In the genomic region with DNA sequence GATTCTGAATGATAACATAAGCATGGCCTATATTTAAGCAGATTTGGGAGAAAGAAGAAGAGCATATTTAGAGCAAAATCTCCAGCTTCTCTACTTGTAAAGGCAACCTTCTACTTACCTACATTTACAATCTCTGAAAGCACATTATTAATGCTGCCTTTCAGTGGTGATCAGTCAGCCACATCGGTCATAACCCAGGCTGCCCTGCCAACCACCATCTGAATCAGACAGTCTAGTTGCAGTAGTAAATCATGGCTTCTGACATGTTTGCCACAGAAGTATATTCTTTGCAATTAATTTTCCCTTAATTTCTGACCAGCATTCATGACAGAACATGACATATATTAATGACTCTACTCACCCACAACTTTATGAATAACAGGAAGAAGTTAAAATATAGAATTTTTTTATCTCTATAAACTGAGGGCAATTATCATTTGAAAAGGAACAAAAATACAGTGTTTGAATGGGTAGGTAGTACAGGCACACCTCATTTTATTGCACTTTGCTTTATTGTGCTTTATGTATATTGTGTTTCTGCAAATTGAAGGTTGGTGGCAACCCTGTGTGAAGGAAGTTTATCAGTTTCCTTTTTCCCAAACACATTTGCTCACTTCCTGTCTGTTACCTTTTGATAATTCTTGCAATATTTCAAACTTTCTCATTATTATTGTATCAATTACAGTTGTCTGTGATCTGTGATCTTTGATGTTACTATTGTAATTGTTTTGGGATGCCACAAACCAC, we compare ENCODE assay signal across 17 cellular contexts.
DNase-seq lines count a peak whose midpoint lies in the region; ATAC-seq and TF ChIP-seq lines count a peak whose summit lies in the region.
"Had no signal": no experiment of that assay in that cellular context is flagged by ENCODE, and none has a peak within 500 bp of the region (broad histone marks: within the 10 kb centered on the region; RNA-seq: fewer than 3 reads in every experiment).

No MANE protein-coding gene starts in this region.

- H3K4me1 Mint-ChIP-seq in chondrocyte (ENCODE audit: low read depth), result no peaks in the 10 kb centered on the region
- H3K4me1 Mint-ChIP-seq: activated B cell treated with CpG ODN at 0.5 μM for 24 hours had no signal

- peaks cover 19% of the 10 kb centered on the region for H3K27me3 Mint-ChIP-seq in chondrocyte (ENCODE audit: low read depth)
- H3K27me3 Mint-ChIP-seq: activated B cell treated with CpG ODN at 0.5 μM for 24 hours had no signal

- no peaks in the 10 kb centered on the region for H3F3A ChIP-seq in GM23248 (ENCODE audit: insufficient read depth)

- TF ChIP-seq CTCF in DND-41 (IDR thresholded peaks at IDR 0.05; ENCODE audit: borderline replicate concordance, extremely low read depth, low read length, poor library complexity, severe bottlenecking), result no peak
- TF ChIP-seq CTCF in chondrocyte (IDR thresholded peaks at IDR 0.05), result no peak

- no peak for DNase-seq in DND-41
- DNase-seq in NCI-H1417 treated with DMSO at 0.1 percent for 48 hours (lab: John Stamatoyannopoulos, UW), result peak; percentile 37
- DNase-seq in astrocyte of the hippocampus (ENCODE audit: low read depth, low spot score), result peak; percentile 24
- peak in 1 of 2 donors; percentile 27 for DNase-seq in left colon
- no peak for DNase-seq in GM23248
- no peak for DNase-seq in chondrocyte (ENCODE audit: low spot score)
- DNase-seq in effector memory CD4-positive, alpha-beta T cell, result no peak
- DNase-seq: activated B cell treated with CpG ODN at 0.5 μM for 24 hours; activated CD8-positive, alpha-beta memory T cell treated with anti-CD3 and anti-CD28 coated beads for 24 hours; caudate nucleus; COR-L47; foreskin fibroblast; left ventricle myocardium superior; right lobe of liver; T-helper 1 cell had no signal

- no peaks in the 10 kb centered on the region for H3K79me2 ChIP-seq in DND-41 (ENCODE audit: insufficient read depth, low read length)
- no peaks in the 10 kb centered on the region for H3K79me2 ChIP-seq in GM23248 (ENCODE audit: insufficient read depth)

- H3K9me3 Mint-ChIP-seq in chondrocyte (ENCODE audit: low read depth), result peaks cover 12% of the 10 kb centered on the region
- H3K9me3 Mint-ChIP-seq: activated B cell treated with CpG ODN at 0.5 μM for 24 hours had no signal

- H3K36me3 ChIP-seq in DND-41 (ENCODE audit: insufficient read depth, low read length), result no peaks in the 10 kb centered on the region
- H3K36me3 ChIP-seq in GM23248 (ENCODE audit: low read depth), result no peaks in the 10 kb centered on the region
- H3K36me3 ChIP-seq in effector memory CD4-positive, alpha-beta T cell (ENCODE audit: control insufficient read depth, insufficient read depth, low read length), result no peaks in the 10 kb centered on the region
- H3K36me3 ChIP-seq: right lobe of liver, vagina had no signal

- no peak overlapping the region for H3K9ac ChIP-seq in DND-41 (ENCODE audit: low read depth, low read length)
- H3K9ac ChIP-seq in GM23248, result no peak overlapping the region

- H3K27me3 ChIP-seq in DND-41 (ENCODE audit: insufficient read depth, low read length, poor library complexity), result no peaks in the 10 kb centered on the region
- H3K27me3 ChIP-seq in GM23248 (replicated peaks; ENCODE audit: insufficient read depth), result no peaks in the 10 kb centered on the region
- no peaks in the 10 kb centered on the region for H3K27me3 ChIP-seq in effector memory CD4-positive, alpha-beta T cell (replicated peaks; ENCODE audit: control insufficient read depth, insufficient read depth, low read length, poor library complexity, severe bottlenecking)
- H3K27me3 ChIP-seq: right lobe of liver, vagina had no signal

- WGBS in GM23248 (ENCODE audit: low coverage in 1 of 2, low lambda C conversion rate in 2 of 2, missing lambda C conversion rate in 2 of 2), 2 experiments, result 19 to 26% methylated on average over 1 of the region's 1 CpG

- no peak overlapping the region for H3K4me3 ChIP-seq in DND-41 (ENCODE audit: low read depth in 1 of 2, low read length in 2 of 2)
- H3K4me3 ChIP-seq in GM23248, result no peak overlapping the region
- H3K4me3 ChIP-seq in effector memory CD4-positive, alpha-beta T cell (ENCODE audit: insufficient read depth, low read depth, low read length, poor library complexity, severe bottlenecking), result no peak overlapping the region
- H3K4me3 ChIP-seq: right lobe of liver, vagina had no signal

- no peaks in the 10 kb centered on the region for H4K20me1 ChIP-seq in DND-41 (ENCODE audit: insufficient read depth, low read length)
- no peaks in the 10 kb centered on the region for H4K20me1 ChIP-seq in GM23248 (ENCODE audit: insufficient read depth)

- no peak overlapping the region for H3K27ac Mint-ChIP-seq in chondrocyte (ENCODE audit: unreplicated experiment)
- H3K27ac Mint-ChIP-seq: activated B cell treated with CpG ODN at 0.5 μM for 24 hours had no signal

- ATAC-seq in DND-41 (ENCODE audit: insufficient read depth, low read depth) (no peak), left colon (peak; percentile 97), GM18868 (IDR thresholded peaks at IDR 0.05; ENCODE audit: unreplicated experiment) (no peak)
- ATAC-seq: left ventricle myocardium superior, right lobe of liver had no signal

- peaks cover 60% of the 10 kb centered on the region for H3K4me1 ChIP-seq in DND-41 (ENCODE audit: insufficient read depth, low read length)
- no peaks in the 10 kb centered on the region for H3K4me1 ChIP-seq in GM23248 (ENCODE audit: insufficient read depth)
- H3K4me1 ChIP-seq in effector memory CD4-positive, alpha-beta T cell (ENCODE audit: control insufficient read depth, insufficient read depth, low read length, poor library complexity, severe bottlenecking), result peaks cover 5% of the 10 kb centered on the region
- H3K4me1 ChIP-seq: right lobe of liver, vagina had no signal

- H3K9me2 ChIP-seq in GM23248 (ENCODE audit: insufficient read depth), result no peaks in the 10 kb centered on the region

- in situ Hi-C loops in GM23248 (cut with MboI), result no loop called here

- H3K9me3 ChIP-seq in DND-41 (ENCODE audit: insufficient read depth, low read length, severe bottlenecking), result no peaks in the 10 kb centered on the region
- no peaks in the 10 kb centered on the region for H3K9me3 ChIP-seq in GM23248 (ENCODE audit: low read depth)
- no peaks in the 10 kb centered on the region for H3K9me3 ChIP-seq in effector memory CD4-positive, alpha-beta T cell (ENCODE audit: control insufficient read depth, low read length)
- H3K9me3 ChIP-seq: right lobe of liver, vagina had no signal

- intact Hi-C loops in left colon (cut with DNase I, micrococcal nuclease), result no loop called here

- H3K27ac ChIP-seq in DND-41 (ENCODE audit: low read length) (peak overlapping the region; percentile 51; the same call in 1 of the 2 replicates), GM23248 (no peak overlapping the region)
- no peak overlapping the region for H3K27ac ChIP-seq in effector memory CD4-positive, alpha-beta T cell (ENCODE audit: insufficient read depth, low read length, poor library complexity, severe bottlenecking)
- H3K27ac ChIP-seq: right lobe of liver, vagina had no signal

- H2AFZ ChIP-seq in DND-41 (ENCODE audit: low read depth, low read length) (peak overlapping the region; percentile 22; the same call in 1 of the 2 replicates), GM23248 (no peak overlapping the region)

- H3K4me2 ChIP-seq in DND-41 (ENCODE audit: insufficient read depth, low read length) (no peak overlapping the region), GM23248 (ENCODE audit: unreplicated experiment) (no peak overlapping the region)

- no peaks in the 10 kb centered on the region for H3K36me3 Mint-ChIP-seq in chondrocyte (ENCODE audit: low read depth)

- no peak overlapping the region for H3K4me3 Mint-ChIP-seq in chondrocyte (ENCODE audit: unreplicated experiment)
- H3K4me3 Mint-ChIP-seq: activated B cell treated with CpG ODN at 0.5 μM for 24 hours had no signal

Comparison
In these comparisons a context has a peak if more than half of its experiments do, and no peak if none do; other contexts are left out.
1. DNase-seq: peak in NCI-H1417 treated with DMSO at 0.1 percent for 48 hours (single experiment) and astrocyte of the hippocampus (single experiment); none in DND-41 (single experiment), GM23248 (single experiment), chondrocyte (single experiment) and effector memory CD4-positive, alpha-beta T cell (0 of 3).